Comparison of ENCODE assay signal across 23 cellular contexts in the genomic region with DNA sequence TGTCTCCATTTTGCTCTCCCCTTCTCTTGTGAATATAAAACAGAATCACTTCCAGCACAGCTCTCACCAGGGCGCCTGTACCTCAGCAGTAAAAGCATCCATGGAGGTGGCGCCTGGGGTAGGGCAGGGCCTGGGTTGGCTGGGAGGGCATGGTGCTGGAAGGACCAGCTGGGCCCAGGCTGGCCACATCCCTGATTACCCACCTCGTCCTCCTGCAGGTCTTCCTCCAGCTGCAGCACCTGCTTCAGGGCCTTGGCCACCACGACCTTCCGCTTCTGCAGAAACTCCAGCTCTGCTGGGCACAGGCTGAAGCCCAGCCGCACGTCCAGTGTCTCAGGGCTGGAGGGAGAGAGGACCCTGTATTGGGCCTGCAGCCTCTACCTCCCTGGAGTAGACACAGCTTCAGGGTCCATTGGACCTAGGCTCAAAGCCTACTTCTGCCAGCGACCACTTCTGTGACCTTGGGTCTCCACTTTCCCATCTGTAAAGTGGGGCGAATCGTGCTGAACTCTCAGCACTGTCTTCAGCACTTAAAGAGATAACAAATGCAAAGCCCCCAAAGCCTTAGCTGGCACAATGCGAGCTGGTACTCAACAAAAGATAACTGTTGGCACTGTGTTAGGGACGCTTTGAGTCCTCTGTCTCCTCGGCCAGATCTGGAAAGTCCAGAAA. TPM values are rescaled to one million over a fixed set of nuclear protein-coding genes. Genes with fewer than 3 reads are reported as not detected.
DNase-seq lines count a peak whose midpoint lies in the region; ATAC-seq, FAIRE-seq and TF ChIP-seq lines count a peak whose summit lies in the region.
"Had no signal": no experiment of that assay in that cellular context is flagged by ENCODE, and none has a peak within 500 bp of the region (broad histone marks: within the 10 kb centered on the region; RNA-seq: fewer than 3 reads in every experiment).

No MANE protein-coding gene starts in this region.

- H3K79me2 ChIP-seq in HepG2 (ENCODE audit: insufficient read depth, low read length): no peaks in the 10 kb centered on the region

- H3K4me3 ChIP-seq in RWPE2 (ENCODE audit: severe bottlenecking) (no peak overlapping the region), HepG2 (replicated peaks in 1 of 3; ENCODE audit: insufficient read depth in 1 of 3, low read depth in 2 of 3, low read length in 3 of 3) (no peak overlapping the region), uterus (no peak overlapping the region)
- H3K4me3 ChIP-seq: PC-9 had no signal

- TF ChIP-seq RAD21 in HepG2 (CRISPR knock-in tag; IDR thresholded peaks at IDR 0.05): no peak

- H3K27me3 Mint-ChIP-seq in effector memory CD8-positive, alpha-beta T cell: peaks cover 27 to 39% of the 10 kb centered on the region in 2 donors

- H3K9me3 Mint-ChIP-seq in effector memory CD8-positive, alpha-beta T cell: no peaks in the 10 kb centered on the region
- H3K9me3 Mint-ChIP-seq: CD4-positive, CD25-positive, alpha-beta regulatory T cell had no signal

- no peaks in the 10 kb centered on the region for H3K4me1 Mint-ChIP-seq in effector memory CD8-positive, alpha-beta T cell (ENCODE audit: low read depth in 2 of 2)
- H3K4me1 Mint-ChIP-seq: CD4-positive, CD25-positive, alpha-beta regulatory T cell had no signal

- H3K27ac ChIP-seq in C4-2B: peak overlapping the region; percentile 76
- no peak overlapping the region for H3K27ac ChIP-seq in RWPE2 (ENCODE audit: poor library complexity, severe bottlenecking)
- no peak overlapping the region for H3K27ac ChIP-seq in HepG2 (ENCODE audit: extremely low read length, insufficient read depth, low read length)
- no peak overlapping the region for H3K27ac ChIP-seq in uterus
- H3K27ac ChIP-seq: PC-9 had no signal

- CTCF ChIA-PET in HepG2 (lab: Yijun Ruan, JAX; ENCODE audit: low intra/inter-chr PET ratio, low total read pairs): no interaction called here

- H3K4me3 Mint-ChIP-seq in effector memory CD8-positive, alpha-beta T cell: no peak overlapping the region
- H3K4me3 Mint-ChIP-seq: CD4-positive, CD25-positive, alpha-beta regulatory T cell had no signal

- DNase-seq in RWPE2 (ENCODE audit: low spot score) (peak; percentile 64), HepG2 (ENCODE audit: low spot score) (no peak), posterior vena cava (ENCODE audit: low spot score) (peak; percentile 72), NCI-H1417 (lab: John Stamatoyannopoulos, UW) (no peak), uterus (no peak)
- DNase-seq in effector memory CD8-positive, alpha-beta T cell: no peak
- DNase-seq: CD4-positive, CD25-positive, alpha-beta regulatory T cell; HCEC 1CT; Karpas-422; NCI-H1930; NCI-H2107; NCI-H446 treated with DMSO at 0.1 percent for 48 hours; NCI-H526; NCI-H82; SHP77 treated with DMSO at 0.1 percent for 48 hours had no signal

- H3K4me2 ChIP-seq in HepG2 (ENCODE audit: low read depth, low read length): no peak overlapping the region
- H3K4me2 ChIP-seq: PC-9 had no signal

- no peaks in the 10 kb centered on the region for H3K27me3 ChIP-seq in RWPE2 (ENCODE audit: insufficient read depth, poor library complexity, severe bottlenecking)
- H3K27me3 ChIP-seq in HepG2 (ENCODE audit: control insufficient read depth in 1 of 2, insufficient read depth in 2 of 2, low read length in 2 of 2): peaks cover 3 to 34% of the 10 kb centered on the region in 2 experiments; a peak in 3 of 5 replicates
- H3K27me3 ChIP-seq in uterus: no peaks in the 10 kb centered on the region

- TF ChIP-seq CTCF in C4-2B (conservative IDR thresholded peaks at IDR 0.05) (no peak), RWPE2 (IDR thresholded peaks at IDR 0.05; ENCODE audit: poor library complexity, severe bottlenecking) (no peak), HepG2 (CRISPR knock-in tag; IDR thresholded peaks at IDR 0.05) (no peak), uterus (IDR thresholded peaks at IDR 0.05) (no peak)

- H3K9ac ChIP-seq in HepG2 (ENCODE audit: insufficient read depth, low read depth, low read length): no peak overlapping the region

- POLR2A ChIA-PET in HepG2 (lab: Yijun Ruan, JAX): no interaction called here

- FAIRE-seq in HepG2 (lab: Jason Lieb, UNC): no peak
- FAIRE-seq: H1 had no signal

- no peaks in the 10 kb centered on the region for H3K4me1 ChIP-seq in RWPE2 (ENCODE audit: insufficient read depth, poor library complexity, severe bottlenecking)
- H3K4me1 ChIP-seq in HepG2 (ENCODE audit: insufficient read depth, low read length): peaks cover 9% of the 10 kb centered on the region; the same call in 1 of the 2 replicates
- H3K4me1 ChIP-seq in uterus: no peaks in the 10 kb centered on the region

- H3K36me3 Mint-ChIP-seq in effector memory CD8-positive, alpha-beta T cell (ENCODE audit: insufficient read depth): peaks cover 2% of the 10 kb centered on the region
- H3K36me3 Mint-ChIP-seq: CD4-positive, CD25-positive, alpha-beta regulatory T cell had no signal

- no peaks in the 10 kb centered on the region for H4K20me1 ChIP-seq in HepG2 (ENCODE audit: insufficient read depth, low read length)

- H3K9me3 ChIP-seq in RWPE2 (ENCODE audit: severe bottlenecking) (no peaks in the 10 kb centered on the region), HepG2 (ENCODE audit: low read length) (no peaks in the 10 kb centered on the region), uterus (no peaks in the 10 kb centered on the region)

- no peaks in the 10 kb centered on the region for H3K36me3 ChIP-seq in RWPE2 (ENCODE audit: low read depth)
- no peaks in the 10 kb centered on the region for H3K36me3 ChIP-seq in HepG2 (replicated peaks in 1 of 2; ENCODE audit: control insufficient read depth in 1 of 2, insufficient read depth in 2 of 2, low read length in 2 of 2)
- no peaks in the 10 kb centered on the region for H3K36me3 ChIP-seq in uterus

- H2AFZ ChIP-seq in HepG2 (ENCODE audit: low read length): no peak overlapping the region
- H2AFZ ChIP-seq: PC-9 had no signal

- BruUV-seq in HepG2 (replicated peaks; lab: Mats Ljungman, UMichigan): no TSS peak

- in situ Hi-C loops in HepG2 (cut with HindIII; ENCODE audit: extremely low pct_ligation_motif_present, low pct_unique_long_range_greater_than_20kb): no loop called here

- ATAC-seq in RWPE2 (ENCODE audit: low read depth) (no peak; the same call in 2 of the 3 replicates), HepG2 (no peak)
- no peak for ATAC-seq in effector memory CD8-positive, alpha-beta T cell (replicated peaks)

- H3K27ac Mint-ChIP-seq in effector memory CD8-positive, alpha-beta T cell: no peak overlapping the region
- H3K27ac Mint-ChIP-seq: CD4-positive, CD25-positive, alpha-beta regulatory T cell had no signal

- TF ChIP-seq POLR2A in HepG2 (IDR thresholded peaks at IDR 0.05; ENCODE audit: insufficient read depth in 1 of 2, low read depth in 2 of 2, low read length in 2 of 2): no peak
- TF ChIP-seq POLR2A in uterus (IDR thresholded peaks at IDR 0.05): no peak

- 39% methylated on average over 8 of the region's 13 CpGs for WGBS in HepG2 (ENCODE audit: low lambda C conversion rate)

- intact Hi-C loops in HepG2 (cut with micrococcal nuclease; ENCODE audit: unreplicated experiment): no loop called here
- intact Hi-C loops in posterior vena cava (cut with DNase I): loop anchor here (10.0 kb wide), 2 partner anchors 88 to 138 kb away; no protein-coding TSS in a partner anchor
- intact Hi-C loops in uterus (cut with DNase I; ENCODE audit: low total_unique reads): no loop called here

- TF ChIP-seq EP300 in HepG2 (IDR thresholded peaks at IDR 0.05; ENCODE audit: low read depth in 2 of 2, low read length in 2 of 2): no peak
- TF ChIP-seq EP300 in HepG2 (CRISPR knock-in tag; IDR thresholded peaks at IDR 0.05; ENCODE audit: borderline replicate concordance): no peak

RNA-seq across cellular contexts. Expression of a gene that starts 23.8 kb away (rescaled TPM):
- total RNA-seq in HepG2 (2016; rRNA removed; fragmentation: Illumina TruSeq; extraction: Trizol): not detected in 2 replicates
- not detected in 2 replicates for total RNA-seq in HepG2 (2016; cell fraction: cytosol; rRNA removed; fragmentation: Illumina TruSeq; extraction: Trizol; ENCODE audit: low read depth)
- not detected in 2 replicates for total RNA-seq in HepG2 (2016; cell fraction: insoluble cytoplasmic fraction; rRNA removed; fragmentation: Illumina TruSeq; extraction: Trizol)
- not detected in 2 replicates for total RNA-seq in HepG2 (2016; cell fraction: membrane; rRNA removed; fragmentation: Illumina TruSeq; extraction: Trizol)
- total RNA-seq in HepG2 (2016; cell fraction: nucleus; rRNA removed; fragmentation: Illumina TruSeq; extraction: Trizol): not detected in 2 replicates
- polyA plus RNA-seq in HepG2 (2011; rRNA removed): 0.01 TPM in 1 of 2 replicates, not detected in the other
- not detected in 2 replicates for polyA plus RNA-seq in HepG2 (2011; cell fraction: cytosol; rRNA removed)
- polyA plus RNA-seq in HepG2 (2011; cell fraction: nucleus; rRNA removed): not detected in 2 replicates
- polyA plus RNA-seq in HepG2 (2012): not detected in 2 replicates
- not detected in 2 replicates for polyA plus RNA-seq in HepG2 (2016; cell fraction: cytosol; fragmentation: Illumina TruSeq; extraction: Trizol; ENCODE audit: low read depth)
- polyA plus RNA-seq in HepG2 (2016; cell fraction: insoluble cytoplasmic fraction; fragmentation: Illumina TruSeq; extraction: Trizol; ENCODE audit: low read depth): not detected in 2 replicates
- polyA plus RNA-seq in HepG2 (2016; cell fraction: membrane; fragmentation: Illumina TruSeq; extraction: Trizol; ENCODE audit: low read depth): not detected in 2 replicates
- not detected in 2 replicates for polyA plus RNA-seq in HepG2 (2016; cell fraction: nucleus; fragmentation: Illumina TruSeq; extraction: Trizol; ENCODE audit: insufficient read depth, low read depth)
- polyA minus RNA-seq in HepG2 (2011; rRNA and poly(A)+ RNA removed; ENCODE audit: low replicate concordance): not detected in 2 replicates
- not detected in 2 replicates for polyA minus RNA-seq in HepG2 (2011; cell fraction: cytosol; rRNA and poly(A)+ RNA removed)
- not detected in 2 replicates for polyA minus RNA-seq in HepG2 (2011; cell fraction: nucleus; rRNA and poly(A)+ RNA removed)
- not detected for total RNA-seq in posterior vena cava
- total RNA-seq in uterus: not detected
- total RNA-seq: A172; CD4-positive, CD25-positive, alpha-beta regulatory T cell; Daoy; G401; H1; PC-9; RPMI7951 had no signal
- polyA plus RNA-seq: BJ; CD4-positive, CD25-positive, alpha-beta regulatory T cell had no signal

RNA-seq across cellular contexts. Expression of a gene that starts 24.7 kb away (rescaled TPM):
- 4.8 and 4.9 TPM in 2 replicates for total RNA-seq in HepG2 (2016; rRNA removed; fragmentation: Illumina TruSeq; extraction: Trizol)
- total RNA-seq in HepG2 (2016; cell fraction: cytosol; rRNA removed; fragmentation: Illumina TruSeq; extraction: Trizol; ENCODE audit: low read depth): 0.97 and 1.0 TPM in 2 replicates
- 4.7 and 4.8 TPM in 2 replicates for total RNA-seq in HepG2 (2016; cell fraction: insoluble cytoplasmic fraction; rRNA removed; fragmentation: Illumina TruSeq; extraction: Trizol)
- 3.1 and 3.3 TPM in 2 replicates for total RNA-seq in HepG2 (2016; cell fraction: membrane; rRNA removed; fragmentation: Illumina TruSeq; extraction: Trizol)
- 2.8 and 3.3 TPM in 2 replicates for total RNA-seq in HepG2 (2016; cell fraction: nucleus; rRNA removed; fragmentation: Illumina TruSeq; extraction: Trizol)
- 3.1 and 4.2 TPM in 2 replicates for polyA plus RNA-seq in HepG2 (2011; rRNA removed)
- polyA plus RNA-seq in HepG2 (2011; cell fraction: cytosol; rRNA removed): 3.3 and 3.5 TPM in 2 replicates
- polyA plus RNA-seq in HepG2 (2011; cell fraction: nucleus; rRNA removed): 2.8 and 2.9 TPM in 2 replicates
- 1.7 and 3.1 TPM in 2 replicates for polyA plus RNA-seq in HepG2 (2012)
- polyA plus RNA-seq in HepG2 (2016; cell fraction: cytosol; fragmentation: Illumina TruSeq; extraction: Trizol; ENCODE audit: low read depth): 0.84 and 1.1 TPM in 2 replicates
- 4.5 and 4.7 TPM in 2 replicates for polyA plus RNA-seq in HepG2 (2016; cell fraction: insoluble cytoplasmic fraction; fragmentation: Illumina TruSeq; extraction: Trizol; ENCODE audit: low read depth)
- polyA plus RNA-seq in HepG2 (2016; cell fraction: membrane; fragmentation: Illumina TruSeq; extraction: Trizol; ENCODE audit: low read depth): 2.2 and 2.4 TPM in 2 replicates
- 2.2 and 2.6 TPM in 2 replicates for polyA plus RNA-seq in HepG2 (2016; cell fraction: nucleus; fragmentation: Illumina TruSeq; extraction: Trizol; ENCODE audit: insufficient read depth, low read depth)
- polyA minus RNA-seq in HepG2 (2011; rRNA and poly(A)+ RNA removed; ENCODE audit: low replicate concordance): 10.8 and 22.1 TPM in 2 replicates
- polyA minus RNA-seq in HepG2 (2011; cell fraction: cytosol; rRNA and poly(A)+ RNA removed): 3.8 and 4.5 TPM in 2 replicates
- polyA minus RNA-seq in HepG2 (2011; cell fraction: nucleus; rRNA and poly(A)+ RNA removed): 5.9 and 6.2 TPM in 2 replicates
- total RNA-seq in posterior vena cava: 10 to 100 TPM; 21.3 to 22.5 TPM
- total RNA-seq in uterus: 10 to 100 TPM; 12.8 to 45.2 (median 26.1) TPM

Comparison
In these comparisons a context has a peak if more than half of its experiments do, and no peak if none do; other contexts are left out.
1. DNase-seq: peak in RWPE2 (single experiment) and posterior vena cava (single experiment); none in HepG2 (single experiment), effector memory CD8-positive, alpha-beta T cell (0 of 3), NCI-H1417 (0 of 3) and uterus (0 of 2).
2. intact Hi-C loops: an anchor here in posterior vena cava (10.0 kb wide); none called in HepG2 and uterus.